In the genomic region with DNA sequence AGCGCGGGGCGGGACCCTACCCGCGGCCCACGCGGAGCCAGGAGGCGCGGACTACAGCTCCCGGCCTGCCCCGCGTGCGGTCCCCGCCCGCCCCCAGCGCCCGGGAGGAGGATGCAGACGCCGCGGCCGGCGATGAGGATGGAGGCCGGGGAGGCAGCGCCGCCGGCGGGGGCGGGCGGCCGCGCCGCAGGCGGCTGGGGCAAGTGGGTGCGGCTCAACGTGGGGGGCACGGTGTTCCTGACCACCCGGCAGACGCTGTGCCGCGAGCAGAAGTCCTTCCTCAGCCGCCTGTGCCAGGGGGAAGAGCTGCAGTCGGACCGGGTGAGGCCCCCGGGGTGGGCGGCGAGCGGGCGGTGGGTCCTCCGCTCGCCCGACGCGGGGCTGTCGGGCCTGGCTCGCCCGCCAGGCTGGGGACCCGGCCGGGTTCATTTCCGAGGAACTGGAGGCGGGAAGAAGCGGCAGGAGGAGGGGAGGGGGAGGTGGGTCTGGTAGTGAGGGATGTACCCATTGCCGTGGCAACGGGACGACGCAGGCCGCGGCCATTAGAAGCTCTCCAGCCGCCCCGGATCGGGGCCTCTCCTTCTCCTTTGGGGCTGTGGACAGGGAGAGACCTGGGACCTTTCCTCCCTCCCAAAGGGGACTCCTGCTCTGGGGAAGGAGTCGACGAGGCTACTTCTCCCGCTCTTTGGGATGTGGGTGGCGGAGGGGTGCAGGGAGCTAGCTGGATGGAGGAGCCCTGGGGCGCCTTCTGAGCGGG, we compare ENCODE assay signal across 8 cellular contexts. TPM values are rescaled to one million over a fixed set of nuclear protein-coding genes. Genes with fewer than 3 reads are reported as not detected.
DNase-seq lines count a peak whose midpoint lies in the region; ATAC-seq and TF ChIP-seq lines count a peak whose summit lies in the region.

A gene with protein sequence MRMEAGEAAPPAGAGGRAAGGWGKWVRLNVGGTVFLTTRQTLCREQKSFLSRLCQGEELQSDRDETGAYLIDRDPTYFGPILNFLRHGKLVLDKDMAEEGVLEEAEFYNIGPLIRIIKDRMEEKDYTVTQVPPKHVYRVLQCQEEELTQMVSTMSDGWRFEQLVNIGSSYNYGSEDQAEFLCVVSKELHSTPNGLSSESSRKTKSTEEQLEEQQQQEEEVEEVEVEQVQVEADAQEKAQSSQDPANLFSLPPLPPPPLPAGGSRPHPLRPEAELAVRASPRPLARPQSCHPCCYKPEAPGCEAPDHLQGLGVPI (plus strand): TSS at position 114 of the 757 bp plus-strand sequence. CDS start 19 bp downstream, at position 133.

- peak; percentile 72 for ATAC-seq in GM21529 (IDR thresholded peaks at IDR 0.05; ENCODE audit: unreplicated experiment)
- peak; percentile 100 for ATAC-seq in activated CD4-positive, alpha-beta T cell treated with anti-CD3 and anti-CD28 coated beads for 36 hours
- peak; percentile 70 for ATAC-seq in left colon
- ATAC-seq in GM21717 (IDR thresholded peaks at IDR 0.05; ENCODE audit: unreplicated experiment): no peak

- peak within 1 kb of the TSS; percentile 76 for H3K4me3 ChIP-seq in choroid plexus epithelial cell (ENCODE audit: low read depth, low read length)

- TF ChIP-seq CTCF in choroid plexus epithelial cell (conservative IDR thresholded peaks at IDR 0.05; ENCODE audit: low read depth, low read length): no peak

- H3K36me3 Mint-ChIP-seq in activated CD4-positive, alpha-beta T cell treated with anti-CD3 and anti-CD28 coated beads for 36 hours (ENCODE audit: low read depth): no peaks in the 10 kb centered on the region

- CTCF ChIA-PET in activated CD4-positive, alpha-beta T cell treated with anti-CD3 and anti-CD28 coated beads for 36 hours (lab: Charles Lee): interaction anchor here (1.0 to 1.5 kb wide), 4 partner anchors 31 to 276 kb away, joined by 3 to 4 read pairs (median 3); partner anchors contain the start of gene IFT27

- peak within 1 kb of the TSS; percentile 67 for H3K27ac Mint-ChIP-seq in activated CD4-positive, alpha-beta T cell treated with anti-CD3 and anti-CD28 coated beads for 36 hours

- H3K27me3 Mint-ChIP-seq in activated CD4-positive, alpha-beta T cell treated with anti-CD3 and anti-CD28 coated beads for 36 hours: no peaks in the 10 kb centered on the region

- POLR2A ChIA-PET in activated CD4-positive, alpha-beta T cell treated with anti-CD3 and anti-CD28 coated beads for 36 hours (lab: Charles Lee): interaction anchor here (1.0 to 1.7 kb wide), 4 partner anchors 9 to 111 kb away, joined by 3 to 9 read pairs (median 4); no protein-coding TSS in a partner anchor

- no peaks in the 10 kb centered on the region for H3K9me3 Mint-ChIP-seq in activated CD4-positive, alpha-beta T cell treated with anti-CD3 and anti-CD28 coated beads for 36 hours (ENCODE audit: low read depth)

- DNase-seq in COLO829 (ENCODE audit: low spot score) (peak; percentile 75), NCI-H1092 (lab: John Stamatoyannopoulos, UW) (peak; percentile 24), choroid plexus epithelial cell (ENCODE audit: low read depth) (peak; percentile 66), left colon (peak; percentile 76 to 85)
- peak; percentile 90 for DNase-seq in activated CD4-positive, alpha-beta T cell treated with anti-CD3 and anti-CD28 coated beads for 36 hours
- DNase-seq in stimulated activated CD4-positive, alpha-beta T cell treated with anti-CD3 and anti-CD28 coated beads, Interleukin-1b, Interleukin-23, amount 100 ng/mL, for 24 hours (ENCODE audit: low read depth in 4 of 4, low spot score in 1 of 4): peak; percentile 53 to 80 (median 65)

- intact Hi-C loops in activated CD4-positive, alpha-beta T cell treated with anti-CD3 and anti-CD28 coated beads for 36 hours (cut with DNase I, micrococcal nuclease): loop anchor here in 1 of 2 experiments (1.0 to 5.0 kb wide), 3 partner anchors 70 to 275 kb away; partner anchors contain the start of gene IFT27
- intact Hi-C loops in left colon (cut with DNase I, micrococcal nuclease): no loop called here

- peak within 1 kb of the TSS; percentile 79 for H3K4me3 Mint-ChIP-seq in activated CD4-positive, alpha-beta T cell treated with anti-CD3 and anti-CD28 coated beads for 36 hours

- H3K4me1 Mint-ChIP-seq in activated CD4-positive, alpha-beta T cell treated with anti-CD3 and anti-CD28 coated beads for 36 hours: peaks cover 6% of the 10 kb centered on the region

RNA-seq across cellular contexts. Expression of the gene that starts here (rescaled TPM):
- 10 to 100 TPM; 32.5 to 36.8 TPM for total RNA-seq in activated CD4-positive, alpha-beta T cell treated with anti-CD3 and anti-CD28 coated beads for 36 hours
- 10 to 100 TPM; 33.2 to 41.1 TPM for total RNA-seq in left colon

Comparison
In these comparisons a context has a peak if more than half of its experiments do, and no peak if none do; other contexts are left out.
1. DNase-seq: peak in every context shown above with its lines; median percentile 90 in activated CD4-positive, alpha-beta T cell treated with anti-CD3 and anti-CD28 coated beads for 36 hours; 80 in left colon; 75 in COLO829; 66 in choroid plexus epithelial cell; 65 in stimulated activated CD4-positive, alpha-beta T cell treated with anti-CD3 and anti-CD28 coated beads, Interleukin-1b, Interleukin-23, amount 100 ng/mL, for 24 hours; 24 in NCI-H1092.